ENCODE assay signal across 8 cellular contexts in genomic region chr2:121095257-121096080, GRCh38.
DNase-seq lines count a peak whose midpoint lies in the region; ATAC-seq, FAIRE-seq and TF ChIP-seq lines count a peak whose summit lies in the region.

No MANE protein-coding gene starts in this region.

- H3K4me1 ChIP-seq in PC-9 (replicated peaks; ENCODE audit: insufficient read depth) (peaks cover 6% of the 10 kb centered on the region; the same call in 1 of the 2 replicates), H1 (replicated peaks in 1 of 4; ENCODE audit: control insufficient read depth in 3 of 4, insufficient read depth in 4 of 4, low read length in 3 of 4) (no peaks in the 10 kb centered on the region; a peak in 1 of 7 replicates)

- no peaks in the 10 kb centered on the region for H3K23me2 ChIP-seq in H1 (ENCODE audit: low read depth, low read length)

- H3K4me2 ChIP-seq in PC-9 (no peak overlapping the region), H1 (ENCODE audit: insufficient read depth in 1 of 2, low read depth in 2 of 2, low read length in 2 of 2) (no peak overlapping the region)

- no peak overlapping the region for H3K27ac ChIP-seq in PC-9
- no peak overlapping the region for H3K27ac ChIP-seq in H1 (ENCODE audit: low read depth, low read length)

- POLR2A ChIA-PET in PC-9 (lab: Charles Lee; ENCODE audit: unreplicated experiment): interaction anchor here (0.6 to 0.7 kb wide), 2 partner anchors 207 to 261 kb away, joined by 3 read pairs; no protein-coding TSS in a partner anchor
- POLR2A ChIA-PET in H1 (lab: Charles Lee; ENCODE audit: partially characterized antibody): interaction anchor here (1.4 to 2.6 kb wide), 2 partner anchors 20 kb away, joined by 5 to 12 read pairs; no protein-coding TSS in a partner anchor

- H4K5ac ChIP-seq in H1 (ENCODE audit: insufficient read length, low read depth, low read length): no peak overlapping the region

- no peak overlapping the region for H2AK5ac ChIP-seq in H1 (ENCODE audit: low read depth, low read length)

- no peak overlapping the region for H3K56ac ChIP-seq in H1 (replicated peaks; ENCODE audit: insufficient read length, low read depth, low read length)

- no peak overlapping the region for H2BK15ac ChIP-seq in H1 (ENCODE audit: low read length)

- H3K4me3 ChIP-seq in PC-9 (no peak overlapping the region), H1 (ENCODE audit: extremely low read depth in 1 of 4, insufficient read depth in 2 of 4, low read depth in 3 of 4, low read length in 4 of 4) (no peak overlapping the region)

- H4K91ac ChIP-seq in H1 (replicated peaks; ENCODE audit: insufficient read length, low read length): no peak overlapping the region

- H3K9me2 ChIP-seq in PC-9 (ENCODE audit: insufficient read depth): no peaks in the 10 kb centered on the region

- H3K9me3 ChIP-seq in PC-9 (ENCODE audit: insufficient read depth, low read depth) (peaks cover 15% of the 10 kb centered on the region; the same call in 1 of the 2 replicates), H1 (ENCODE audit: insufficient read depth in 2 of 2, low read depth in 1 of 2, low read length in 1 of 2) (peaks cover 4 to 8% of the 10 kb centered on the region in 2 experiments; a peak in 3 of 4 replicates)

- H2BK120ac ChIP-seq in H1 (replicated peaks; ENCODE audit: low read depth, low read length): no peak overlapping the region

- DNase-seq in 8988T (peak; percentile 82), ELR (ENCODE audit: low read depth) (peak; percentile 74), HT1080 (ENCODE audit: low read depth) (peak; percentile 54), PC-9 (peak; percentile 60 to 68), H1 (ENCODE audit: low read depth in 1 of 2, low spot score in 2 of 2) (peak in 1 of 2 experiments; percentile 81), myocyte (ENCODE audit: low read depth) (peak; percentile 68)

- 43% methylated on average over 19 of the region's 19 CpGs; no CpG with 5 or more reads in 1 of the 2 experiments for WGBS in H1 (ENCODE audit: extremely low coverage in 1 of 2, insufficient coverage in 1 of 2, insufficient read length in 1 of 2, insufficient replicate concordance in 2 of 2, low coverage in 1 of 2, low lambda C conversion rate in 2 of 2, missing lambda C conversion rate in 1 of 2), 2 experiments

- H3K23ac ChIP-seq in H1 (ENCODE audit: insufficient read length): no peak overlapping the region

- TF ChIP-seq RAD21 in H1 (IDR thresholded peaks at IDR 0.05 in 1 of 2, conservative IDR thresholded peaks at IDR 0.05 in 1 of 2; ENCODE audit: low read depth in 2 of 2, low read length in 2 of 2): peak; percentile 85 to 91

- no peak overlapping the region for H3K14ac ChIP-seq in H1 (ENCODE audit: insufficient read length)

- no peak for TF ChIP-seq POLR2A in H1 (IDR thresholded peaks at IDR 0.05; ENCODE audit: control extremely low read depth in 1 of 2, low read depth in 2 of 2, low read length in 2 of 2)

- no peaks in the 10 kb centered on the region for H3K79me1 ChIP-seq in H1 (ENCODE audit: low read depth, low read length)

- intact Hi-C loops in PC-9 (cut with micrococcal nuclease; ENCODE audit: unreplicated experiment): loop anchor here (1.0 kb wide), 2 partner anchors 228 to 261 kb away; no protein-coding TSS in a partner anchor

- H2AFZ ChIP-seq in PC-9 (no peak overlapping the region), H1 (ENCODE audit: low read length) (no peak overlapping the region)

- peaks cover 4% of the 10 kb centered on the region; the same call in 1 of the 2 replicates for H3K27me3 ChIP-seq in PC-9 (ENCODE audit: insufficient read depth, low read depth)
- H3K27me3 ChIP-seq in H1 (replicated peaks in 1 of 4; ENCODE audit: control insufficient read depth in 3 of 4, extremely low read depth in 1 of 4, insufficient read depth in 3 of 4, low read length in 3 of 4): no peaks in the 10 kb centered on the region; a peak in 4 of 7 replicates

- no peaks in the 10 kb centered on the region for H4K20me1 ChIP-seq in PC-9 (ENCODE audit: insufficient read depth)
- peaks cover 0 to 2% of the 10 kb centered on the region in 2 experiments for H4K20me1 ChIP-seq in H1 (replicated peaks in 1 of 2; ENCODE audit: control insufficient read depth in 1 of 2, insufficient read depth in 2 of 2, low read length in 2 of 2)

- peak; percentile 88 for TF ChIP-seq CTCF in PC-9 (conservative IDR thresholded peaks at IDR 0.05)
- peak; percentile 93 to 96 (median 93) for TF ChIP-seq CTCF in H1 (IDR thresholded peaks at IDR 0.05; ENCODE audit: control extremely low read depth in 1 of 3, insufficient read depth in 1 of 3, low read depth in 1 of 3, low read length in 3 of 3)

- no peak overlapping the region for H3K4ac ChIP-seq in H1 (replicated peaks; ENCODE audit: insufficient read length, low read depth, low read length)

- peaks cover 14% of the 10 kb centered on the region; the same call in 1 of the 2 replicates for H3F3A ChIP-seq in PC-9 (ENCODE audit: insufficient read depth, low read depth)

- peak; percentile 74 for FAIRE-seq in H1 (lab: Jason Lieb, UNC)

- CTCF ChIA-PET in PC-9 (lab: Charles Lee) (interaction anchor here (0.5 to 1.7 kb wide), 11 partner anchors 10 to 808 kb away, joined by 3 to 22 read pairs (median 5); partner anchors contain the start of gene CLASP1), H1 (lab: Charles Lee; ENCODE audit: partially characterized antibody) (interaction anchor here (0.6 to 23.5 kb wide), 47 partner anchors 0 to 625 kb away, joined by 3 to 434 read pairs (median 3); no protein-coding TSS in a partner anchor)

- no TSS peak for BruUV-seq in PC-9 (replicated peaks; lab: Mats Ljungman, UMichigan)

- no peak overlapping the region for H2BK12ac ChIP-seq in H1 (ENCODE audit: low read depth, low read length)

- H3K36me3 ChIP-seq in PC-9 (ENCODE audit: low read depth): no peaks in the 10 kb centered on the region
- H3K36me3 ChIP-seq in H1 (ENCODE audit: control insufficient read depth in 2 of 4, insufficient read depth in 4 of 4, low read length in 3 of 4): no peaks in the 10 kb centered on the region

- no peak for TF ChIP-seq EP300 in H1 (IDR thresholded peaks at IDR 0.05; ENCODE audit: borderline replicate concordance in 1 of 2, low read depth in 2 of 2, low read length in 2 of 2)

- ATAC-seq in GM21737 (IDR thresholded peaks at IDR 0.05; ENCODE audit: unreplicated experiment) (no peak), GM19035 (IDR thresholded peaks at IDR 0.05; ENCODE audit: unreplicated experiment) (no peak)

- peak overlapping the region; percentile 79; the same call in 1 of the 2 replicates for H4K8ac ChIP-seq in H1 (ENCODE audit: extremely low read depth, insufficient read depth, low read length)

- H3K9ac ChIP-seq in H1 (replicated peaks in 1 of 4; ENCODE audit: extremely low read depth in 1 of 4, low read depth in 3 of 4, low read length in 3 of 4): no peak overlapping the region

- H2BK20ac ChIP-seq in H1 (ENCODE audit: low read length): no peak overlapping the region

- H3K18ac ChIP-seq in H1 (ENCODE audit: extremely low read depth, low read length): no peak overlapping the region

- no peak overlapping the region for H2BK5ac ChIP-seq in H1 (ENCODE audit: low read depth, low read length)

- H3K79me2 ChIP-seq in PC-9 (ENCODE audit: low read depth): no peaks in the 10 kb centered on the region
- H3K79me2 ChIP-seq in H1 (ENCODE audit: control insufficient read depth in 1 of 2, insufficient read depth in 2 of 2, low read length in 2 of 2): no peaks in the 10 kb centered on the region

TF ChIP-seq in H1, 55 proteins besides CTCF, POLR2A, EP300 and RAD21:
- TF ChIP-seq TBP (IDR thresholded peaks at IDR 0.05; ENCODE audit: low read depth, low read length) (0 out of 2 replicates have a peak, but pooled peaks have one; percentile 12), GABPA (IDR thresholded peaks at IDR 0.05; ENCODE audit: borderline replicate concordance, insufficient read depth, low read length) (peak; percentile 75; the same call in 1 of the 2 replicates), SP4 (IDR thresholded peaks at IDR 0.05; ENCODE audit: low read length) (no peak), CHD1 (IDR thresholded peaks at IDR 0.05; ENCODE audit: low read depth, low read length) (no peak), MAX (IDR thresholded peaks at IDR 0.05) (0 out of 2 replicates have a peak, but pooled peaks have one; percentile 20)
